Comparison of ENCODE assay signal across 20 cellular contexts in genomic region chr2:27915191-27915590, GRCh38. TPM values are rescaled to one million over a fixed set of nuclear protein-coding genes. Genes with fewer than 3 reads are reported as not detected.
DNase-seq lines count a peak whose midpoint lies in the region; ATAC-seq and TF ChIP-seq lines count a peak whose summit lies in the region.
"Had no signal": no experiment of that assay in that cellular context is flagged by ENCODE, and none has a peak within 500 bp of the region (broad histone marks: within the 10 kb centered on the region; RNA-seq: fewer than 3 reads in every experiment).

No MANE protein-coding gene starts in this region.

- ATAC-seq in right lobe of liver = peak in 3 of 4 donors; percentile 21 to 44 (median 34)
- no peak for ATAC-seq in HG03520 (IDR thresholded peaks at IDR 0.05; ENCODE audit: unreplicated experiment)
- ATAC-seq: naive thymus-derived CD8-positive, alpha-beta T cell had no signal

- H3K4me1 ChIP-seq in BLaER1 treated with 17β-estradiol and CSF1 and Interleukin-3, amounts not matched to agents 10 nM and 100 nM = peaks cover 17 to 34% (median 19%) of the 10 kb centered on the region in 10 experiments; a peak in 19 of 20 replicates
- H3K4me1 ChIP-seq in right lobe of liver = peaks cover 0 to 18% (median 3%) of the 10 kb centered on the region in 4 donors
- peaks cover 8 to 67% (median 26%) of the 10 kb centered on the region in 6 donors for H3K4me1 ChIP-seq in spleen
- H3K4me1 ChIP-seq in CD4-positive, alpha-beta memory T cell (ENCODE audit: insufficient read depth, low read length) = peaks cover 8% of the 10 kb centered on the region

- no peaks in the 10 kb centered on the region for H3K27me3 Mint-ChIP-seq in CD4-positive, alpha-beta memory T cell
- H3K27me3 Mint-ChIP-seq: activated CD4-positive, alpha-beta memory T cell treated with anti-CD3 and anti-CD28 coated beads, Interleukin-2, amount 10 ng/mL, durations not matched to agents 7 days and 5 days; naive thymus-derived CD8-positive, alpha-beta T cell had no signal

- TF ChIP-seq POLR2A in right lobe of liver (IDR thresholded peaks at IDR 0.05) = no peak
- no peak for TF ChIP-seq POLR2A in spleen (IDR thresholded peaks at IDR 0.05)

- peaks cover 0 to 3% (median 0%) of the 10 kb centered on the region in 8 donors for H3K9me3 Mint-ChIP-seq in CD4-positive, alpha-beta memory T cell
- H3K9me3 Mint-ChIP-seq: activated CD4-positive, alpha-beta memory T cell treated with anti-CD3 and anti-CD28 coated beads, Interleukin-2, amount 10 ng/mL, durations not matched to agents 7 days and 5 days; activated T-cell treated with anti-CD3 and anti-CD28 coated beads, Interleukin-2, amount 50 U/mL, for 72 hours; H9 had no signal

- peak overlapping the region in 9 of 11 experiments; percentile 29 to 55 (median 38); a peak in 12 of 22 replicates for H3K4me2 ChIP-seq in BLaER1 treated with 17β-estradiol and CSF1 and Interleukin-3, amounts not matched to agents 10 nM and 100 nM
- H3K4me2 ChIP-seq: SK-N-SH had no signal

- H3K9me3 ChIP-seq in BLaER1 treated with 17β-estradiol and CSF1 and Interleukin-3, amounts not matched to agents 10 nM and 100 nM (replicated peaks in 1 of 11) = peaks cover 0 to 10% (median 5%) of the 10 kb centered on the region in 11 experiments; a peak in 5 of 22 replicates
- H3K9me3 ChIP-seq in right lobe of liver (no peaks in the 10 kb centered on the region), spleen (no peaks in the 10 kb centered on the region)
- H3K9me3 ChIP-seq in CD4-positive, alpha-beta memory T cell (ENCODE audit: control insufficient read depth in 1 of 2, low read length in 2 of 2) = no peaks in the 10 kb centered on the region
- H3K9me3 ChIP-seq: Caco-2, SK-N-SH had no signal

- peaks cover 11 to 15% of the 10 kb centered on the region in 2 donors for H3K36me3 Mint-ChIP-seq in CD4-positive, alpha-beta memory T cell

- no peak overlapping the region for H3K4me3 Mint-ChIP-seq in CD4-positive, alpha-beta memory T cell
- H3K4me3 Mint-ChIP-seq: activated CD4-positive, alpha-beta memory T cell treated with anti-CD3 and anti-CD28 coated beads, Interleukin-2, amount 10 ng/mL, durations not matched to agents 7 days and 5 days; activated T-cell treated with anti-CD3 and anti-CD28 coated beads, Interleukin-2, amount 50 U/mL, for 72 hours; H9; naive thymus-derived CD8-positive, alpha-beta T cell had no signal

- TF ChIP-seq CTCF in fibroblast of mammary gland (conservative IDR thresholded peaks at IDR 0.05; ENCODE audit: control insufficient read depth, insufficient read depth, low read depth, low read length) (no peak), right lobe of liver (IDR thresholded peaks at IDR 0.05) (no peak), spleen (IDR thresholded peaks at IDR 0.05 in 8 of 11, conservative IDR thresholded peaks at IDR 0.05 in 3 of 11) (no peak), GM10266 (IDR thresholded peaks at IDR 0.05; ENCODE audit: control insufficient read depth, insufficient read depth, low read depth, missing control alignments) (no peak)

- H3K9ac ChIP-seq in BLaER1 treated with 17β-estradiol and CSF1 and Interleukin-3, amounts not matched to agents 10 nM and 100 nM = no peak overlapping the region
- H3K9ac ChIP-seq: SK-N-SH had no signal

- DNase-seq in fibroblast of mammary gland (ENCODE audit: low read depth) (peak; percentile 67), right lobe of liver (no peak), spleen (no peak), GM10266 (ENCODE audit: extremely low spot score) (no peak), NCI-H2227 treated with DMSO at 0.1 percent for 48 hours (lab: John Stamatoyannopoulos, UW) (no peak)
- no peak for DNase-seq in CD4-positive, alpha-beta memory T cell
- DNase-seq: activated CD4-positive, alpha-beta memory T cell treated with anti-CD3 and anti-CD28 coated beads, Interleukin-2, amount 10 ng/mL, durations not matched to agents 7 days and 5 days; activated T-cell treated with anti-CD3 and anti-CD28 coated beads, Interleukin-2, amount 50 U/mL, for 72 hours; Caco-2; H9; MM.1S; naive thymus-derived CD8-positive, alpha-beta T cell; NCI-H187; NCI-H524; OCI-M1; retina; SK-N-SH; stimulated activated CD4-positive, alpha-beta T cell treated with anti-CD3 and anti-CD28 coated beads, Interleukin-4, amount 100 ng/mL, for 4 hours had no signal

- H3K4me3 ChIP-seq in BLaER1 treated with 17β-estradiol and CSF1 and Interleukin-3, amounts not matched to agents 10 nM and 100 nM = no peak overlapping the region
- no peak overlapping the region for H3K4me3 ChIP-seq in fibroblast of mammary gland (ENCODE audit: control insufficient read depth, low read depth, low read length)
- H3K4me3 ChIP-seq in right lobe of liver = no peak overlapping the region
- H3K4me3 ChIP-seq in spleen = no peak overlapping the region
- no peak overlapping the region for H3K4me3 ChIP-seq in CD4-positive, alpha-beta memory T cell (ENCODE audit: low read length in 2 of 2)

- no peak overlapping the region for H3K27ac Mint-ChIP-seq in CD4-positive, alpha-beta memory T cell
- H3K27ac Mint-ChIP-seq: activated CD4-positive, alpha-beta memory T cell treated with anti-CD3 and anti-CD28 coated beads, Interleukin-2, amount 10 ng/mL, durations not matched to agents 7 days and 5 days; activated T-cell treated with anti-CD3 and anti-CD28 coated beads, Interleukin-2, amount 50 U/mL, for 72 hours; H9; naive thymus-derived CD8-positive, alpha-beta T cell had no signal

- CTCF ChIA-PET in CD4-positive, alpha-beta memory T cell (lab: Charles Lee; ENCODE audit: partially characterized antibody) = interaction anchor here (1.4 kb wide), 1 partner anchor 8 kb away, joined by 5 read pairs; no protein-coding TSS in a partner anchor

- no peaks in the 10 kb centered on the region for H4K20me1 ChIP-seq in BLaER1 treated with 17β-estradiol and CSF1 and Interleukin-3, amounts not matched to agents 10 nM and 100 nM

- H3K36me3 ChIP-seq in BLaER1 treated with 17β-estradiol and CSF1 and Interleukin-3, amounts not matched to agents 10 nM and 100 nM = peaks cover 0 to 22% (median 9%) of the 10 kb centered on the region in 11 experiments; a peak in 7 of 22 replicates
- no peaks in the 10 kb centered on the region for H3K36me3 ChIP-seq in right lobe of liver
- peaks cover 0 to 7% (median 0%) of the 10 kb centered on the region in 6 donors for H3K36me3 ChIP-seq in spleen
- H3K36me3 ChIP-seq in CD4-positive, alpha-beta memory T cell (ENCODE audit: insufficient read depth, low read length) = no peaks in the 10 kb centered on the region

- H3K4me1 Mint-ChIP-seq in CD4-positive, alpha-beta memory T cell = peaks cover 8 to 27% (median 15%) of the 10 kb centered on the region in 4 donors
- H3K4me1 Mint-ChIP-seq: H9 had no signal

- 47% methylated on average over 5 of the region's 5 CpGs for WGBS in right lobe of liver (ENCODE audit: insufficient coverage, low coverage, low lambda C conversion rate, missing lambda C conversion rate)
- 53 to 69% (median 65%) methylated on average over 5 of the region's 5 CpGs for WGBS in spleen, 5 donors

- no peaks in the 10 kb centered on the region for H3K27me3 ChIP-seq in BLaER1 treated with 17β-estradiol and CSF1 and Interleukin-3, amounts not matched to agents 10 nM and 100 nM
- no peaks in the 10 kb centered on the region for H3K27me3 ChIP-seq in right lobe of liver
- H3K27me3 ChIP-seq in spleen (replicated peaks in 1 of 7) = no peaks in the 10 kb centered on the region
- no peaks in the 10 kb centered on the region for H3K27me3 ChIP-seq in CD4-positive, alpha-beta memory T cell (ENCODE audit: insufficient read depth, low read length)

- H3K27ac ChIP-seq in BLaER1 treated with 17β-estradiol and CSF1 and Interleukin-3, amounts not matched to agents 10 nM and 100 nM = no peak overlapping the region
- H3K27ac ChIP-seq in right lobe of liver (peak overlapping the region in 1 of 3 donors; percentile 65), spleen (peak overlapping the region in 7 of 8 donors; percentile 15 to 61 (median 49))
- H3K27ac ChIP-seq in CD4-positive, alpha-beta memory T cell (ENCODE audit: low read depth, low read length) = no peak overlapping the region

- POLR2A ChIA-PET in CD4-positive, alpha-beta memory T cell (lab: Charles Lee; ENCODE audit: partially characterized antibody) = no interaction called here

- intact Hi-C loops in right lobe of liver (cut with DNase I) = no loop called here
- intact Hi-C loops in spleen (cut with DNase I; ENCODE audit: low total_unique reads) = no loop called here
- intact Hi-C loops in CD4-positive, alpha-beta memory T cell (cut with micrococcal nuclease) = no loop called here

RNA-seq across cellular contexts. Expression of gene BABAM2, which starts 24.7 kb away (rescaled TPM):
- total RNA-seq in right lobe of liver = 10 to 100 TPM; 17.1 to 39.4 (median 25.5) TPM
- 10 to 100 TPM; 42.1 to 70.1 (median 63.5) TPM for total RNA-seq in spleen
- polyA plus RNA-seq in spleen = 10 to 100 TPM; 16.1 to 24.0 (median 19.8) TPM
- 10 to 100 TPM; 37.3 to 41.2 TPM for total RNA-seq in CD4-positive, alpha-beta memory T cell
- polyA plus RNA-seq in CD4-positive, alpha-beta memory T cell = 10 to 100 TPM; 55.2 to 60.1 TPM

RNA-seq across cellular contexts. Expression of gene RBKS, which starts 25.0 kb away (rescaled TPM):
- 10 to 100 TPM; 13.5 to 18.6 (median 16.0) TPM for total RNA-seq in right lobe of liver
- 1 to 10 TPM; 2.0 to 5.1 (median 3.1) TPM for total RNA-seq in spleen
- polyA plus RNA-seq in spleen = 1 to 10 TPM in 2 of 3 donors, under 1 TPM in 1; 1.00 to 2.3 (median 1.7) TPM
- total RNA-seq in CD4-positive, alpha-beta memory T cell = 1 to 10 TPM; 1.2 to 1.7 TPM
- 1 to 10 TPM; 2.5 to 5.9 TPM for polyA plus RNA-seq in CD4-positive, alpha-beta memory T cell

Comparison
In these comparisons a context has a peak if more than half of its experiments do, and no peak if none do; other contexts are left out.
1. H3K27ac ChIP-seq: peak in spleen (7 of 8); none in BLaER1 treated with 17β-estradiol and CSF1 and Interleukin-3, amounts not matched to agents 10 nM and 100 nM (0 of 11) and CD4-positive, alpha-beta memory T cell (single experiment).